Comparison of ENCODE assay signal across 9 cellular contexts in genomic region chr5:175814676-175815075, GRCh38. TPM values are rescaled to one million over a fixed set of nuclear protein-coding genes. Genes with fewer than 3 reads are reported as not detected.
DNase-seq lines count a peak whose midpoint lies in the region; ATAC-seq and TF ChIP-seq lines count a peak whose summit lies in the region.
"Had no signal": no experiment of that assay in that cellular context is flagged by ENCODE, and none has a peak within 500 bp of the region (broad histone marks: within the 10 kb centered on the region; RNA-seq: fewer than 3 reads in every experiment).

No MANE protein-coding gene starts in this region.

- no peak overlapping the region for H2BK120ac ChIP-seq in H9 (ENCODE audit: low read depth, low read length, poor library complexity, severe bottlenecking)

- no peak overlapping the region for H2AFZ ChIP-seq in H9 (ENCODE audit: low read length)

- no peak overlapping the region for H3K4ac ChIP-seq in H9 (ENCODE audit: low read depth, low read length)

- H3K27me3 ChIP-seq in H9 (ENCODE audit: insufficient read depth, low read length): no peaks in the 10 kb centered on the region

- no peak overlapping the region for H3K4me3 Mint-ChIP-seq in H9
- no peak overlapping the region for H3K4me3 Mint-ChIP-seq in mesothelial cell of epicardium

- H2AK5ac ChIP-seq in H9 (ENCODE audit: insufficient read length, low read length): no peak overlapping the region

- no peak overlapping the region for H3K4me2 ChIP-seq in H9 (ENCODE audit: insufficient read depth, insufficient read length, low read length)

- H3K79me2 ChIP-seq in H9 (ENCODE audit: insufficient read depth, low read length): no peaks in the 10 kb centered on the region; the same call in 1 of the 2 replicates

- no peak overlapping the region for H2BK5ac ChIP-seq in H9 (ENCODE audit: insufficient read length, low read length)

- H3K27ac Mint-ChIP-seq in H9 (no peak overlapping the region), mesothelial cell of epicardium (no peak overlapping the region)

- H3K4me1 Mint-ChIP-seq in H9 (peaks cover 7 to 24% of the 10 kb centered on the region in 2 experiments), mesothelial cell of epicardium (peaks cover 6% of the 10 kb centered on the region)

- no peak overlapping the region for H3T11ph ChIP-seq in H9 (ENCODE audit: low read length)

- no peak overlapping the region for H4K91ac ChIP-seq in H9 (ENCODE audit: insufficient read length, low read depth, low read length)

- TF ChIP-seq CTCF in H9 (conservative IDR thresholded peaks at IDR 0.05) (no peak), mesothelial cell of epicardium (IDR thresholded peaks at IDR 0.05; ENCODE audit: unreplicated experiment) (no peak)

- DNase-seq in Daoy (ENCODE audit: low read depth) (peak; percentile 94), NCI-H446 treated with DMSO at 0.1 percent for 48 hours (lab: John Stamatoyannopoulos, UW) (peak; percentile 77), cerebellar cortex (ENCODE audit: low spot score) (peak; percentile 61), occipital lobe (lab: John Stamatoyannopoulos, UW) (peak; percentile 81), H9 (no peak), mesothelial cell of epicardium (ENCODE audit: low spot score in 2 of 2, unreplicated experiment in 2 of 2) (no peak), left colon (no peak)
- DNase-seq: Kasumi-1 had no signal

- no peaks in the 10 kb centered on the region for H4K20me1 ChIP-seq in H9 (ENCODE audit: control insufficient read depth, insufficient read depth, insufficient read length)

- no peak overlapping the region for H3K27ac ChIP-seq in H9 (ENCODE audit: insufficient read length, low read depth, low read length)

- H3K79me1 ChIP-seq in H9 (ENCODE audit: insufficient read depth, low read depth, low read length, poor library complexity, severe bottlenecking): no peaks in the 10 kb centered on the region

- H2BK12ac ChIP-seq in H9 (ENCODE audit: insufficient read length, low read depth, low read length): no peak overlapping the region

- peaks cover 0 to 2% (median 0%) of the 10 kb centered on the region in 3 experiments; a peak in 1 of 7 replicates for H3K36me3 Mint-ChIP-seq in H9 (ENCODE audit: insufficient read depth in 1 of 3, low read depth in 3 of 3)
- H3K36me3 Mint-ChIP-seq in mesothelial cell of epicardium: no peaks in the 10 kb centered on the region

- H3K9ac ChIP-seq in H9 (ENCODE audit: extremely low read depth, insufficient read length, low read length): no peak overlapping the region

- no CpG with 5 or more reads among the region's 10 CpGs for WGBS in H9 (ENCODE audit: extremely low coverage, insufficient read length, low lambda C conversion rate)

- H3K18ac ChIP-seq in H9 (ENCODE audit: insufficient read length, low read depth, low read length): no peak overlapping the region

- no peak overlapping the region for H3K56ac ChIP-seq in H9 (ENCODE audit: insufficient read length, low read depth, low read length)

- no peaks in the 10 kb centered on the region for H3K9me3 ChIP-seq in H9 (ENCODE audit: control insufficient read depth, low read depth, low read length)

- intact Hi-C loops in left colon (cut with DNase I, micrococcal nuclease): no loop called here

- H2BK20ac ChIP-seq in H9 (ENCODE audit: low read depth, low read length, poor library complexity, severe bottlenecking): no peak overlapping the region

- no peak overlapping the region for H4K8ac ChIP-seq in H9 (replicated peaks; ENCODE audit: insufficient read length, low read depth, low read length)

- H4K5ac ChIP-seq in H9 (ENCODE audit: insufficient read length, low read depth, low read length): no peak overlapping the region

- H3K27me3 Mint-ChIP-seq in H9 (ENCODE audit: low read depth): peaks cover 5% of the 10 kb centered on the region; the same call in 1 of the 2 replicates
- peaks cover 4% of the 10 kb centered on the region for H3K27me3 Mint-ChIP-seq in mesothelial cell of epicardium (ENCODE audit: low read depth)

- no peak overlapping the region for H2BK15ac ChIP-seq in H9 (ENCODE audit: low read depth, low read length)

- H3K23ac ChIP-seq in H9 (ENCODE audit: insufficient read length, low read depth, low read length): no peak overlapping the region

- no peaks in the 10 kb centered on the region; the same call in 1 of the 2 replicates for H3K4me1 ChIP-seq in H9 (ENCODE audit: insufficient read depth, low read length)

- H3K23me2 ChIP-seq in H9 (ENCODE audit: insufficient read length, low read depth, low read length, poor library complexity, severe bottlenecking): no peaks in the 10 kb centered on the region

- ATAC-seq in left colon (no peak), HG03135 (IDR thresholded peaks at IDR 0.05; ENCODE audit: unreplicated experiment) (no peak)

- H3K9me3 Mint-ChIP-seq in H9 (no peaks in the 10 kb centered on the region), mesothelial cell of epicardium (no peaks in the 10 kb centered on the region)

- H3K14ac ChIP-seq in H9 (ENCODE audit: insufficient read depth, low read length): no peak overlapping the region

RNA-seq across cellular contexts. Expression of gene CPLX2, which starts 56.7 kb away (rescaled TPM):
- total RNA-seq in Daoy (2014; rRNA removed; shearing (Covaris generic)): not detected in 2 replicates
- 76.3 TPM for total RNA-seq in occipital lobe
- total RNA-seq in H9 (2021): 1.2 and 1.9 TPM in 2 replicates
- not detected in 3 replicates for total RNA-seq in mesothelial cell of epicardium
- total RNA-seq in left colon: 1 to 10 TPM in 1 of 2 donors, under 1 TPM in 1; 0.73 to 1.8 TPM

Comparison
In these comparisons a context has a peak if more than half of its experiments do, and no peak if none do; other contexts are left out.
1. DNase-seq: peak in Daoy (single experiment), NCI-H446 treated with DMSO at 0.1 percent for 48 hours (single experiment), cerebellar cortex (single experiment) and occipital lobe (single experiment); none in H9 (single experiment), mesothelial cell of epicardium (0 of 2) and left colon (0 of 2).
2. RNA of gene CPLX2, which starts 56.7 kb away (total RNA-seq): 76.3 TPM in occipital lobe (single experiment); 1.2 to 1.9 TPM in H9, 0.73 to 1.8 TPM in left colon, not detected in Daoy and not detected in mesothelial cell of epicardium; every median in the first group is over 10 times any median in the second.